Comparison of ENCODE assay signal across 9 cellular contexts in genomic region chr2:72605836-72606442, GRCh38.
DNase-seq lines count a peak whose midpoint lies in the region; ATAC-seq and TF ChIP-seq lines count a peak whose summit lies in the region.
"Had no signal": no experiment of that assay in that cellular context is flagged by ENCODE, and none has a peak within 500 bp of the region (broad histone marks: within the 10 kb centered on the region; RNA-seq: fewer than 3 reads in every experiment).

No MANE protein-coding gene starts in this region.

- H3K36me3 Mint-ChIP-seq in natural killer cell: no peaks in the 10 kb centered on the region
- no peaks in the 10 kb centered on the region for H3K36me3 Mint-ChIP-seq in natural killer cell treated with Interleukin-12 subunit alpha and Interleukin-12 subunit beta and Interleukin-15 and Interleukin-18, amount 100 ng/mL, for 72 hours
- H3K36me3 Mint-ChIP-seq in stimulated activated memory B cell treated with anti-CD40 and anti-IgM and Interleukin-4, amounts not matched to agents 10 μg/mL and 1 μg/mL and 100 μg/mL, for 72 hours: peaks cover 19% of the 10 kb centered on the region
- H3K36me3 Mint-ChIP-seq in activated naive CD4-positive, alpha-beta T cell treated with anti-CD3 and anti-CD28 coated beads, Interleukin-2, amount 50 U/mL, for 72 hours: no peaks in the 10 kb centered on the region
- H3K36me3 Mint-ChIP-seq: activated naive CD8-positive, alpha-beta T cell treated with anti-CD3 and anti-CD28 coated beads, Interleukin-2, amount 10 ng/mL, durations not matched to agents 7 days and 5 days had no signal

- H4K8ac ChIP-seq in neuronal stem cell (ENCODE audit: low read depth, low read length): no peak overlapping the region

- no peak overlapping the region for H2BK5ac ChIP-seq in neuronal stem cell (ENCODE audit: low read length)

- ATAC-seq in natural killer cell (no peak), GM19463 (IDR thresholded peaks at IDR 0.05; ENCODE audit: unreplicated experiment) (no peak)
- no peak for ATAC-seq in natural killer cell treated with Interleukin-12 subunit alpha and Interleukin-12 subunit beta and Interleukin-15 and Interleukin-18, amount 100 ng/mL, for 72 hours
- ATAC-seq in stimulated activated memory B cell treated with anti-CD40 and anti-IgM and Interleukin-4, amounts not matched to agents 10 μg/mL and 1 μg/mL and 100 μg/mL, for 72 hours: no peak
- no peak for ATAC-seq in activated naive CD4-positive, alpha-beta T cell treated with anti-CD3 and anti-CD28 coated beads, Interleukin-2, amount 50 U/mL, for 72 hours

- no peaks in the 10 kb centered on the region for H3K9me3 Mint-ChIP-seq in natural killer cell
- H3K9me3 Mint-ChIP-seq in natural killer cell treated with Interleukin-12 subunit alpha and Interleukin-12 subunit beta and Interleukin-15 and Interleukin-18, amount 100 ng/mL, for 72 hours: no peaks in the 10 kb centered on the region
- H3K9me3 Mint-ChIP-seq in stimulated activated memory B cell treated with anti-CD40 and anti-IgM and Interleukin-4, amounts not matched to agents 10 μg/mL and 1 μg/mL and 100 μg/mL, for 72 hours: no peaks in the 10 kb centered on the region
- no peaks in the 10 kb centered on the region for H3K9me3 Mint-ChIP-seq in activated naive CD4-positive, alpha-beta T cell treated with anti-CD3 and anti-CD28 coated beads, Interleukin-2, amount 50 U/mL, for 72 hours
- H3K9me3 Mint-ChIP-seq: activated naive CD8-positive, alpha-beta T cell treated with anti-CD3 and anti-CD28 coated beads, Interleukin-2, amount 10 ng/mL, durations not matched to agents 7 days and 5 days had no signal

- no peaks in the 10 kb centered on the region for H3K79me1 ChIP-seq in neuronal stem cell (ENCODE audit: low read depth, low read length)

- no peak overlapping the region for H4K91ac ChIP-seq in neuronal stem cell (ENCODE audit: low read depth, low read length, poor library complexity)

- H3K4me1 Mint-ChIP-seq in natural killer cell: peaks cover 0 to 6% of the 10 kb centered on the region in 2 donors
- H3K4me1 Mint-ChIP-seq in natural killer cell treated with Interleukin-12 subunit alpha and Interleukin-12 subunit beta and Interleukin-15 and Interleukin-18, amount 100 ng/mL, for 72 hours (ENCODE audit: low read depth in 2 of 2): peaks cover 4 to 6% of the 10 kb centered on the region in 2 donors
- peaks cover 16% of the 10 kb centered on the region for H3K4me1 Mint-ChIP-seq in stimulated activated memory B cell treated with anti-CD40 and anti-IgM and Interleukin-4, amounts not matched to agents 10 μg/mL and 1 μg/mL and 100 μg/mL, for 72 hours
- H3K4me1 Mint-ChIP-seq: activated naive CD8-positive, alpha-beta T cell treated with anti-CD3 and anti-CD28 coated beads, Interleukin-2, amount 10 ng/mL, durations not matched to agents 7 days and 5 days had no signal

- no peak overlapping the region for H2BK12ac ChIP-seq in neuronal stem cell (ENCODE audit: low read length)

- H3K9me3 ChIP-seq in neuronal stem cell (replicated peaks in 1 of 2; ENCODE audit: control insufficient read depth in 2 of 2, insufficient read depth in 1 of 2, low read depth in 1 of 2, low read length in 2 of 2): peaks cover 0 to 4% of the 10 kb centered on the region in 2 donors

- H3K4me2 ChIP-seq in neuronal stem cell (ENCODE audit: insufficient read depth, low read length, poor library complexity, severe bottlenecking): no peak overlapping the region

- no peak overlapping the region for H3K4me3 Mint-ChIP-seq in natural killer cell
- no peak overlapping the region for H3K4me3 Mint-ChIP-seq in natural killer cell treated with Interleukin-12 subunit alpha and Interleukin-12 subunit beta and Interleukin-15 and Interleukin-18, amount 100 ng/mL, for 72 hours
- no peak overlapping the region for H3K4me3 Mint-ChIP-seq in stimulated activated memory B cell treated with anti-CD40 and anti-IgM and Interleukin-4, amounts not matched to agents 10 μg/mL and 1 μg/mL and 100 μg/mL, for 72 hours
- H3K4me3 Mint-ChIP-seq: activated naive CD8-positive, alpha-beta T cell treated with anti-CD3 and anti-CD28 coated beads, Interleukin-2, amount 10 ng/mL, durations not matched to agents 7 days and 5 days had no signal

- no peak overlapping the region for H2BK15ac ChIP-seq in neuronal stem cell (ENCODE audit: low read length)

- intact Hi-C loops in natural killer cell (cut with micrococcal nuclease): no loop called here

- TF ChIP-seq CTCF in natural killer cell (IDR thresholded peaks at IDR 0.05): peak; percentile 60
- TF ChIP-seq CTCF in fibroblast of villous mesenchyme (IDR thresholded peaks at IDR 0.05; ENCODE audit: insufficient read depth, low read depth, low read length): peak; percentile 73

- no peak overlapping the region for H3K27ac ChIP-seq in neuronal stem cell (replicated peaks; ENCODE audit: low read length)

- H3K27me3 ChIP-seq in neuronal stem cell (ENCODE audit: control insufficient read depth in 3 of 3, insufficient read depth in 3 of 3, low read depth in 1 of 3, low read length in 3 of 3): no peaks in the 10 kb centered on the region

- H3K4me1 ChIP-seq in neuronal stem cell (ENCODE audit: control insufficient read depth in 2 of 2, insufficient read depth in 1 of 2, low read depth in 1 of 2, low read length in 2 of 2): peaks cover 3 to 10% of the 10 kb centered on the region in 2 donors

- no peak overlapping the region for H3K9ac ChIP-seq in neuronal stem cell (ENCODE audit: low read depth, low read length, poor library complexity)

- no peak overlapping the region for H2AFZ ChIP-seq in neuronal stem cell (ENCODE audit: low read length)

- H3K4me3 ChIP-seq in fibroblast of villous mesenchyme (ENCODE audit: low read depth, low read length) (no peak overlapping the region), neuronal stem cell (ENCODE audit: low read length in 2 of 2) (no peak overlapping the region)

- no peak overlapping the region for H3K14ac ChIP-seq in neuronal stem cell (ENCODE audit: low read length)

- H3K27me3 Mint-ChIP-seq in natural killer cell (ENCODE audit: low read depth in 2 of 2): no peaks in the 10 kb centered on the region
- peaks cover 0 to 3% of the 10 kb centered on the region in 2 donors for H3K27me3 Mint-ChIP-seq in natural killer cell treated with Interleukin-12 subunit alpha and Interleukin-12 subunit beta and Interleukin-15 and Interleukin-18, amount 100 ng/mL, for 72 hours
- no peaks in the 10 kb centered on the region for H3K27me3 Mint-ChIP-seq in stimulated activated memory B cell treated with anti-CD40 and anti-IgM and Interleukin-4, amounts not matched to agents 10 μg/mL and 1 μg/mL and 100 μg/mL, for 72 hours
- H3K27me3 Mint-ChIP-seq: activated naive CD8-positive, alpha-beta T cell treated with anti-CD3 and anti-CD28 coated beads, Interleukin-2, amount 10 ng/mL, durations not matched to agents 7 days and 5 days had no signal

- H3K23ac ChIP-seq in neuronal stem cell (ENCODE audit: low read depth, low read length, poor library complexity): no peak overlapping the region

- no peaks in the 10 kb centered on the region for H3K36me3 ChIP-seq in neuronal stem cell (replicated peaks in 1 of 2; ENCODE audit: control insufficient read depth in 2 of 2, insufficient read depth in 2 of 2, low read length in 2 of 2)

- H3K4ac ChIP-seq in neuronal stem cell (ENCODE audit: low read length): no peak overlapping the region

- DNase-seq in natural killer cell (no peak), OCI-M1 (lab: John Stamatoyannopoulos, UW) (peak; percentile 24), fibroblast of villous mesenchyme (ENCODE audit: low read depth) (peak; percentile 26), neuronal stem cell (ENCODE audit: low spot score) (no peak)
- DNase-seq in natural killer cell treated with Interleukin-12 subunit alpha and Interleukin-12 subunit beta and Interleukin-15 and Interleukin-18, amount 100 ng/mL, for 72 hours (ENCODE audit: low spot score): no peak
- DNase-seq in activated naive CD4-positive, alpha-beta T cell treated with anti-CD3 and anti-CD28 coated beads, Interleukin-2, amount 50 U/mL, for 72 hours (ENCODE audit: low spot score in 2 of 2): no peak
- DNase-seq: activated naive CD8-positive, alpha-beta T cell treated with anti-CD3 and anti-CD28 coated beads, Interleukin-2, amount 10 ng/mL, durations not matched to agents 7 days and 5 days had no signal

- no peak overlapping the region for H2BK120ac ChIP-seq in neuronal stem cell (ENCODE audit: low read depth, low read length)

- no peak overlapping the region for H3K27ac Mint-ChIP-seq in natural killer cell
- H3K27ac Mint-ChIP-seq in natural killer cell treated with Interleukin-12 subunit alpha and Interleukin-12 subunit beta and Interleukin-15 and Interleukin-18, amount 100 ng/mL, for 72 hours: no peak overlapping the region
- no peak overlapping the region for H3K27ac Mint-ChIP-seq in stimulated activated memory B cell treated with anti-CD40 and anti-IgM and Interleukin-4, amounts not matched to agents 10 μg/mL and 1 μg/mL and 100 μg/mL, for 72 hours
- no peak overlapping the region for H3K27ac Mint-ChIP-seq in activated naive CD4-positive, alpha-beta T cell treated with anti-CD3 and anti-CD28 coated beads, Interleukin-2, amount 50 U/mL, for 72 hours
- H3K27ac Mint-ChIP-seq: activated naive CD8-positive, alpha-beta T cell treated with anti-CD3 and anti-CD28 coated beads, Interleukin-2, amount 10 ng/mL, durations not matched to agents 7 days and 5 days had no signal

- H2AK5ac ChIP-seq in neuronal stem cell (ENCODE audit: low read depth, low read length): no peak overlapping the region

- H3K18ac ChIP-seq in neuronal stem cell (ENCODE audit: low read length): no peak overlapping the region

- no CpG with 5 or more reads among the region's 3 CpGs for WGBS in neuronal stem cell (ENCODE audit: extremely low coverage in 2 of 2, insufficient read length in 2 of 2, insufficient replicate concordance in 1 of 2), 2 donors

Comparison
In these comparisons a context has a peak if more than half of its experiments do, and no peak if none do; other contexts are left out.
1. DNase-seq: peak in OCI-M1 (single experiment) and fibroblast of villous mesenchyme (single experiment); none in natural killer cell (single experiment), natural killer cell treated with Interleukin-12 subunit alpha and Interleukin-12 subunit beta and Interleukin-15 and Interleukin-18, amount 100 ng/mL, for 72 hours (single experiment), neuronal stem cell (single experiment) and activated naive CD4-positive, alpha-beta T cell treated with anti-CD3 and anti-CD28 coated beads, Interleukin-2, amount 50 U/mL, for 72 hours (0 of 2).